Comparison of ENCODE assay signal across 29 cellular contexts in genomic region chr1:27550510-27551169, GRCh38. TPM values are rescaled to one million over a fixed set of nuclear protein-coding genes. Genes with fewer than 3 reads are reported as not detected.
DNase-seq lines count a peak whose midpoint lies in the region; ATAC-seq and TF ChIP-seq lines count a peak whose summit lies in the region.
"Had no signal": no experiment of that assay in that cellular context is flagged by ENCODE, and none has a peak within 500 bp of the region (broad histone marks: within the 10 kb centered on the region; RNA-seq: fewer than 3 reads in every experiment).

No MANE protein-coding gene starts in this region.

- peak overlapping the region; percentile 69 to 90 for H3K27ac ChIP-seq in breast epithelium
- peak overlapping the region in 6 of 8 donors; percentile 15 to 64 (median 52) for H3K27ac ChIP-seq in spleen
- H3K27ac ChIP-seq: 22Rv1, C4-2B, KMS-11 had no signal

- TF ChIP-seq CTCF in breast epithelium (IDR thresholded peaks at IDR 0.05), result no peak
- TF ChIP-seq CTCF in MCF 10A (IDR thresholded peaks at IDR 0.05; ENCODE audit: unreplicated experiment), result no peak
- no peak for TF ChIP-seq CTCF in spleen (IDR thresholded peaks at IDR 0.05 in 8 of 11, conservative IDR thresholded peaks at IDR 0.05 in 3 of 11)

- no peak overlapping the region for H3K27ac Mint-ChIP-seq in MCF 10A (ENCODE audit: low read depth, unreplicated experiment)
- H3K27ac Mint-ChIP-seq: B cell; CD8-positive, alpha-beta T cell; HFFc6 had no signal

- no peaks in the 10 kb centered on the region for H3K27me3 ChIP-seq in breast epithelium
- no peaks in the 10 kb centered on the region for H3K27me3 ChIP-seq in adipocyte (replicated peaks; ENCODE audit: control insufficient read depth, insufficient read depth, low read length)
- no peaks in the 10 kb centered on the region for H3K27me3 ChIP-seq in spleen (replicated peaks in 1 of 7)

- DNase-seq in breast epithelium (ENCODE audit: low spot score in 2 of 2), result no peak
- DNase-seq in MCF 10A (ENCODE audit: unreplicated experiment), result no peak
- DNase-seq in adipocyte (ENCODE audit: low read depth), result no peak
- peak; percentile 45 for DNase-seq in left lobe of liver (ENCODE audit: low spot score)
- no peak for DNase-seq in spleen
- DNase-seq in midbrain (lab: John Stamatoyannopoulos, UW), result no peak
- no peak for DNase-seq in DMS114 treated with DMSO at 0.1 percent for 48 hours (lab: John Stamatoyannopoulos, UW; ENCODE audit: unreplicated experiment)
- DNase-seq: CD8-positive, alpha-beta T cell; DMS 273 treated with DMSO at 0.1 percent for 48 hours; DND-41; GOT3; HFFc6; IMR-90; NCI-H1048; NCI-H1417; NCI-H1694; NCI-H2029 treated with DMSO at 0.1 percent for 48 hours; NCI-H446 treated with DMSO at 0.1 percent for 48 hours; NCI-H526; NCI-H82; NK-92 treated with Interleukin-12 subunit alpha and Interleukin-12 subunit beta, amount 100 ng/mL, for 24 hours; PC-3; SHP77 had no signal

- H3K4me1 ChIP-seq in breast epithelium (peaks cover 4 to 12% of the 10 kb centered on the region in 2 donors), adipocyte (ENCODE audit: control insufficient read depth, insufficient read depth, low read length) (peaks cover 28% of the 10 kb centered on the region), spleen (peaks cover 14 to 86% (median 56%) of the 10 kb centered on the region in 6 donors)
- H3K4me1 ChIP-seq: HAP-1 had no signal

- intact Hi-C loops in breast epithelium (cut with DNase I; ENCODE audit: low total_unique reads) (no loop called here), MCF 10A (cut with micrococcal nuclease) (no loop called here), spleen (cut with DNase I; ENCODE audit: low total_unique reads) (no loop called here)

- H3K4me3 Mint-ChIP-seq in MCF 10A (ENCODE audit: unreplicated experiment), result no peak overlapping the region
- H3K4me3 Mint-ChIP-seq: B cell; CD8-positive, alpha-beta T cell; HFFc6 had no signal

- H3K36me3 Mint-ChIP-seq in MCF 10A (ENCODE audit: insufficient read depth, unreplicated experiment), result peaks cover 49% of the 10 kb centered on the region

- H3K9ac ChIP-seq in adipocyte (ENCODE audit: low read length), result peak overlapping the region; percentile 42
- H3K9ac ChIP-seq: KMS-11 had no signal

- peaks cover 5% of the 10 kb centered on the region for H3K4me1 Mint-ChIP-seq in MCF 10A (ENCODE audit: insufficient read depth, unreplicated experiment)

- no peak overlapping the region for H3K4me3 ChIP-seq in breast epithelium
- H3K4me3 ChIP-seq in adipocyte (ENCODE audit: low read length), result no peak overlapping the region
- H3K4me3 ChIP-seq in spleen, result no peak overlapping the region
- H3K4me3 ChIP-seq: HAP-1 had no signal

- H3K9me3 ChIP-seq in breast epithelium (no peaks in the 10 kb centered on the region), adipocyte (ENCODE audit: control insufficient read depth, low read length) (no peaks in the 10 kb centered on the region), spleen (no peaks in the 10 kb centered on the region)
- H3K9me3 ChIP-seq: HAP-1 had no signal

- H3K9me3 Mint-ChIP-seq in MCF 10A (ENCODE audit: unreplicated experiment), result no peaks in the 10 kb centered on the region
- H3K9me3 Mint-ChIP-seq: CD8-positive, alpha-beta T cell; HFFc6 had no signal

- TF ChIP-seq POLR2A in breast epithelium (IDR thresholded peaks at IDR 0.05) (no peak), spleen (IDR thresholded peaks at IDR 0.05) (no peak)

- WGBS in spleen, 5 donors, result 94 to 98% (median 95%) methylated on average over 40 to 44 of the region's 44 CpGs

- POLR2A ChIA-PET in MCF 10A (lab: Yijun Ruan, JAX), result interaction anchor here (5.0 kb wide), 1 partner anchor 7 kb away, joined by 28 read pairs; no protein-coding TSS in a partner anchor

- BruUV-seq in MCF 10A (replicated peaks; lab: Mats Ljungman, UMichigan), result no TSS peak

- H3K36me3 ChIP-seq in breast epithelium (peaks cover 8% of the 10 kb centered on the region), adipocyte (ENCODE audit: control insufficient read depth, insufficient read depth, low read length, severe bottlenecking) (peaks cover 48% of the 10 kb centered on the region), spleen (peaks cover 0 to 81% (median 54%) of the 10 kb centered on the region in 6 donors)
- H3K36me3 ChIP-seq: HAP-1 had no signal

- ATAC-seq in left lobe of liver, result no peak
- ATAC-seq in GM18502 (IDR thresholded peaks at IDR 0.05; ENCODE audit: poor library complexity, unreplicated experiment), result no peak
- ATAC-seq: CD8-positive, alpha-beta T cell; PC-3 had no signal

- H3K27me3 Mint-ChIP-seq in MCF 10A (ENCODE audit: insufficient read depth, unreplicated experiment), result no peaks in the 10 kb centered on the region
- H3K27me3 Mint-ChIP-seq: B cell had no signal

- CTCF ChIA-PET in MCF 10A (lab: Yijun Ruan, JAX), result interaction anchor here (1.3 kb wide), 1 partner anchor 17 kb away, joined by 3 read pairs; no protein-coding TSS in a partner anchor

RNA-seq across cellular contexts. Expression of gene AHDC1, which starts 53.3 kb away (rescaled TPM):
- total RNA-seq in breast epithelium, result 10 to 100 TPM; 10.7 to 17.1 (median 15.4) TPM
- total RNA-seq in MCF 10A (2022), result 18.4 and 25.2 TPM in 2 replicates
- total RNA-seq in left lobe of liver, result 20.0 TPM
- 100 to 1,000 TPM in 1 of 7 donors, 10 to 100 TPM in 6; 35.1 to 104 (median 54.6) TPM for total RNA-seq in spleen
- polyA plus RNA-seq in spleen, result 10 to 100 TPM in 1 of 3 donors, 1 to 10 TPM in 2; 3.2 to 24.2 (median 4.3) TPM
